ENCODE assay signal across 15 cellular contexts in genomic region chr3:9669720-9670432, GRCh38. TPM values are rescaled to one million over a fixed set of nuclear protein-coding genes. Genes with fewer than 3 reads are reported as not detected.
A peak's percentile ranks its signal among the peaks of the same experiment; 100 is the strongest.
DNase-seq lines count a peak whose midpoint lies in the region; ATAC-seq and TF ChIP-seq lines count a peak whose summit lies in the region.
"Had no signal": no experiment of that assay in that cellular context is flagged by ENCODE, and none has a peak within 500 bp of the region (broad histone marks: within the 10 kb centered on the region; RNA-seq: fewer than 3 reads in every experiment).

No MANE protein-coding gene starts in this region.

- no peaks in the 10 kb centered on the region for H3K9me3 Mint-ChIP-seq in activated CD8-positive, alpha-beta T cell treated with anti-CD3 and anti-CD28 coated beads, Interleukin-2, amount 10 ng/mL, durations not matched to agents 7 days and 5 days (ENCODE audit: insufficient read depth)
- H3K9me3 Mint-ChIP-seq in activated CD4-positive, alpha-beta memory T cell treated with anti-CD3 and anti-CD28 coated beads, Interleukin-2, amount 10 ng/mL, durations not matched to agents 7 days and 5 days: no peaks in the 10 kb centered on the region
- H3K9me3 Mint-ChIP-seq in naive thymus-derived CD4-positive, alpha-beta T cell: peaks cover 0 to 1% (median 0%) of the 10 kb centered on the region in 11 donors
- H3K9me3 Mint-ChIP-seq: immature natural killer cell had no signal

- no peak overlapping the region for H3K4me3 Mint-ChIP-seq in activated CD8-positive, alpha-beta T cell treated with anti-CD3 and anti-CD28 coated beads, Interleukin-2, amount 10 ng/mL, durations not matched to agents 7 days and 5 days
- no peak overlapping the region for H3K4me3 Mint-ChIP-seq in activated CD4-positive, alpha-beta memory T cell treated with anti-CD3 and anti-CD28 coated beads, Interleukin-2, amount 10 ng/mL, durations not matched to agents 7 days and 5 days
- H3K4me3 Mint-ChIP-seq in naive thymus-derived CD4-positive, alpha-beta T cell: no peak overlapping the region
- H3K4me3 Mint-ChIP-seq: immature natural killer cell had no signal

- no peaks in the 10 kb centered on the region for H3K27me3 Mint-ChIP-seq in activated CD8-positive, alpha-beta T cell treated with anti-CD3 and anti-CD28 coated beads, Interleukin-2, amount 10 ng/mL, durations not matched to agents 7 days and 5 days (ENCODE audit: low read depth)
- H3K27me3 Mint-ChIP-seq in activated CD4-positive, alpha-beta memory T cell treated with anti-CD3 and anti-CD28 coated beads, Interleukin-2, amount 10 ng/mL, durations not matched to agents 7 days and 5 days: no peaks in the 10 kb centered on the region
- no peaks in the 10 kb centered on the region for H3K27me3 Mint-ChIP-seq in naive thymus-derived CD4-positive, alpha-beta T cell

- H3K4me1 Mint-ChIP-seq in activated CD8-positive, alpha-beta T cell treated with anti-CD3 and anti-CD28 coated beads, Interleukin-2, amount 10 ng/mL, durations not matched to agents 7 days and 5 days (ENCODE audit: low read depth): no peaks in the 10 kb centered on the region
- no peaks in the 10 kb centered on the region for H3K4me1 Mint-ChIP-seq in activated CD4-positive, alpha-beta memory T cell treated with anti-CD3 and anti-CD28 coated beads, Interleukin-2, amount 10 ng/mL, durations not matched to agents 7 days and 5 days
- H3K4me1 Mint-ChIP-seq in naive thymus-derived CD4-positive, alpha-beta T cell: peaks cover 0 to 7% (median 0%) of the 10 kb centered on the region in 7 donors
- H3K4me1 Mint-ChIP-seq: immature natural killer cell had no signal

- ATAC-seq in omental fat pad (ENCODE audit: low FRiP score): peak; percentile 55
- no peak for ATAC-seq in activated CD8-positive, alpha-beta T cell treated with anti-CD3 and anti-CD28 coated beads, Interleukin-2, amount 10 ng/mL, durations not matched to agents 7 days and 5 days
- no peak for ATAC-seq in naive thymus-derived CD4-positive, alpha-beta T cell

- intact Hi-C loops in naive thymus-derived CD4-positive, alpha-beta T cell (cut with micrococcal nuclease): no loop called here

- TF ChIP-seq CTCF in LNCaP clone FGC (IDR thresholded peaks at IDR 0.05; ENCODE audit: control insufficient read depth, extremely low read depth, insufficient read depth) (no peak), foreskin fibroblast (IDR thresholded peaks at IDR 0.05; ENCODE audit: low read depth, low read length) (no peak), omental fat pad (IDR thresholded peaks at IDR 0.05) (no peak)

- peaks cover 44% of the 10 kb centered on the region for H3K36me3 Mint-ChIP-seq in activated CD8-positive, alpha-beta T cell treated with anti-CD3 and anti-CD28 coated beads, Interleukin-2, amount 10 ng/mL, durations not matched to agents 7 days and 5 days (ENCODE audit: low read depth)
- H3K36me3 Mint-ChIP-seq in activated CD4-positive, alpha-beta memory T cell treated with anti-CD3 and anti-CD28 coated beads, Interleukin-2, amount 10 ng/mL, durations not matched to agents 7 days and 5 days (ENCODE audit: low read depth): peaks cover 54% of the 10 kb centered on the region
- peaks cover 15 to 76% (median 29%) of the 10 kb centered on the region in 5 donors for H3K36me3 Mint-ChIP-seq in naive thymus-derived CD4-positive, alpha-beta T cell

- peaks cover 25 to 96% (median 62%) of the 10 kb centered on the region in 3 experiments for H3K36me3 ChIP-seq in naive thymus-derived CD4-positive, alpha-beta T cell (ENCODE audit: control insufficient read depth in 2 of 3, insufficient read depth in 3 of 3, low read length in 3 of 3)

- H3K4me3 ChIP-seq in LNCaP clone FGC (ENCODE audit: low read depth, low read length) (no peak overlapping the region), foreskin fibroblast (ENCODE audit: low read depth in 1 of 2, low read length in 2 of 2) (no peak overlapping the region)
- no peak overlapping the region for H3K4me3 ChIP-seq in naive thymus-derived CD4-positive, alpha-beta T cell (ENCODE audit: low read length)
- H3K4me3 ChIP-seq: esophagus squamous epithelium had no signal

- POLR2A ChIA-PET in activated CD8-positive, alpha-beta T cell treated with anti-CD3 and anti-CD28 coated beads, Interleukin-2, amount 10 ng/mL, durations not matched to agents 7 days and 5 days (lab: Charles Lee): interaction anchor here (0.6 kb wide), 1 partner anchor 101 kb away, joined by 3 read pairs; no protein-coding TSS in a partner anchor
- POLR2A ChIA-PET in activated CD4-positive, alpha-beta memory T cell treated with anti-CD3 and anti-CD28 coated beads, Interleukin-2, amount 10 ng/mL, durations not matched to agents 7 days and 5 days (lab: Charles Lee): interaction anchor here (1.8 kb wide), 1 partner anchor 20 kb away, joined by 5 read pairs; the partner anchor contains the start of gene MTMR14
- POLR2A ChIA-PET in naive thymus-derived CD4-positive, alpha-beta T cell (lab: Charles Lee): interaction anchor here (1.4 kb wide), 1 partner anchor 21 kb away, joined by 4 read pairs; the partner anchor contains the start of gene MTMR14

- no peaks in the 10 kb centered on the region for H3K4me1 ChIP-seq in naive thymus-derived CD4-positive, alpha-beta T cell (ENCODE audit: control insufficient read depth in 2 of 2, insufficient read depth in 2 of 2, low read length in 2 of 2)

- no peaks in the 10 kb centered on the region for H3K9me3 ChIP-seq in naive thymus-derived CD4-positive, alpha-beta T cell (ENCODE audit: control insufficient read depth in 2 of 3, low read length in 3 of 3)
- H3K9me3 ChIP-seq: esophagus squamous epithelium had no signal

- H3K27me3 ChIP-seq in naive thymus-derived CD4-positive, alpha-beta T cell (ENCODE audit: control insufficient read depth in 2 of 2, insufficient read depth in 2 of 2, low read length in 2 of 2): no peaks in the 10 kb centered on the region
- H3K27me3 ChIP-seq: esophagus squamous epithelium had no signal

- DNase-seq in A172 (ENCODE audit: low spot score) (peak; percentile 55), LNCaP clone FGC (ENCODE audit: low read depth) (peak; percentile 79), foreskin fibroblast (peak; percentile 39 to 76), omental fat pad (ENCODE audit: low spot score) (no peak), NCI-H510A (lab: John Stamatoyannopoulos, UW) (no peak)
- no peak for DNase-seq in activated CD8-positive, alpha-beta T cell treated with anti-CD3 and anti-CD28 coated beads, Interleukin-2, amount 10 ng/mL, durations not matched to agents 7 days and 5 days
- no peak for DNase-seq in activated CD4-positive, alpha-beta memory T cell treated with anti-CD3 and anti-CD28 coated beads, Interleukin-2, amount 10 ng/mL, durations not matched to agents 7 days and 5 days
- no peak for DNase-seq in naive thymus-derived CD4-positive, alpha-beta T cell
- DNase-seq: activated CD4-positive, alpha-beta T cell treated with anti-CD3 and anti-CD28 coated beads for 48 hours; activated gamma-delta T cell; esophagus squamous epithelium; GOT3; immature natural killer cell; stimulated activated CD8-positive, alpha-beta memory T cell treated with anti-CD3 and anti-CD28 coated beads, Interleukin-4, amount 100 ng/mL, for 48 hours had no signal

- H3K27ac Mint-ChIP-seq in activated CD8-positive, alpha-beta T cell treated with anti-CD3 and anti-CD28 coated beads, Interleukin-2, amount 10 ng/mL, durations not matched to agents 7 days and 5 days: no peak overlapping the region
- no peak overlapping the region for H3K27ac Mint-ChIP-seq in activated CD4-positive, alpha-beta memory T cell treated with anti-CD3 and anti-CD28 coated beads, Interleukin-2, amount 10 ng/mL, durations not matched to agents 7 days and 5 days
- peak overlapping the region in 2 of 9 donors; percentile 17 to 45 for H3K27ac Mint-ChIP-seq in naive thymus-derived CD4-positive, alpha-beta T cell

- CTCF ChIA-PET in activated CD8-positive, alpha-beta T cell treated with anti-CD3 and anti-CD28 coated beads, Interleukin-2, amount 10 ng/mL, durations not matched to agents 7 days and 5 days (lab: Charles Lee): no interaction called here
- CTCF ChIA-PET in activated CD4-positive, alpha-beta memory T cell treated with anti-CD3 and anti-CD28 coated beads, Interleukin-2, amount 10 ng/mL, durations not matched to agents 7 days and 5 days (lab: Charles Lee): interaction anchor here (1.3 kb wide), 1 partner anchor 165 kb away, joined by 3 read pairs; no protein-coding TSS in a partner anchor
- CTCF ChIA-PET in naive thymus-derived CD4-positive, alpha-beta T cell (lab: Charles Lee): interaction anchor here (0.6 kb wide), 1 partner anchor 954 kb away, joined by 3 read pairs; no protein-coding TSS in a partner anchor

- H3K27ac ChIP-seq in naive thymus-derived CD4-positive, alpha-beta T cell (ENCODE audit: low read depth, low read length): no peak overlapping the region
- H3K27ac ChIP-seq: esophagus squamous epithelium, HL-60 had no signal

RNA-seq across cellular contexts. Expression of gene MTMR14, which starts 20.6 kb away (rescaled TPM):
- 41.3 and 54.1 TPM in 2 replicates for total RNA-seq in A172 (2014; rRNA removed; shearing (Covaris generic))
- 10 to 100 TPM; 23.5 to 43.5 (median 32.4) TPM for total RNA-seq in omental fat pad
- total RNA-seq in activated CD8-positive, alpha-beta T cell treated with anti-CD3 and anti-CD28 coated beads, Interleukin-2, amount 10 ng/mL, durations not matched to agents 7 days and 5 days: 10 to 100 TPM; 45.7 TPM
- 10 to 100 TPM; 57.2 to 62.0 TPM for total RNA-seq in activated CD4-positive, alpha-beta memory T cell treated with anti-CD3 and anti-CD28 coated beads, Interleukin-2, amount 10 ng/mL, durations not matched to agents 7 days and 5 days
- 10 to 100 TPM; 51.0 to 92.3 (median 74.5) TPM for total RNA-seq in naive thymus-derived CD4-positive, alpha-beta T cell
- polyA plus RNA-seq in naive thymus-derived CD4-positive, alpha-beta T cell: 10 to 100 TPM; 53.2 to 67.9 TPM

RNA-seq across cellular contexts. Expression of gene CPNE9, which starts 33.8 kb away (rescaled TPM):
- total RNA-seq in A172 (2014; rRNA removed; shearing (Covaris generic)): not detected in 2 replicates
- not detected for total RNA-seq in omental fat pad
- total RNA-seq in activated CD8-positive, alpha-beta T cell treated with anti-CD3 and anti-CD28 coated beads, Interleukin-2, amount 10 ng/mL, durations not matched to agents 7 days and 5 days: not detected
- total RNA-seq in activated CD4-positive, alpha-beta memory T cell treated with anti-CD3 and anti-CD28 coated beads, Interleukin-2, amount 10 ng/mL, durations not matched to agents 7 days and 5 days: under 1 TPM in 1 of 2 experiments, not detected in 1; 0.33 TPM
- 1 to 10 TPM in 1 of 5 experiments, under 1 TPM in 2, not detected in 2; 0.16 to 1.2 (median 0.35) TPM for total RNA-seq in naive thymus-derived CD4-positive, alpha-beta T cell
- under 1 TPM in 1 of 2 donors, not detected in 1; 0.67 TPM for polyA plus RNA-seq in naive thymus-derived CD4-positive, alpha-beta T cell
- total RNA-seq: esophagus squamous epithelium had no signal

Comparison
In these comparisons a context has a peak if more than half of its experiments do, and no peak if none do; other contexts are left out.
1. DNase-seq: peak in A172 (single experiment), LNCaP clone FGC (single experiment) and foreskin fibroblast (2 of 2); none in omental fat pad (single experiment), NCI-H510A (single experiment), activated CD8-positive, alpha-beta T cell treated with anti-CD3 and anti-CD28 coated beads, Interleukin-2, amount 10 ng/mL, durations not matched to agents 7 days and 5 days (single experiment), activated CD4-positive, alpha-beta memory T cell treated with anti-CD3 and anti-CD28 coated beads, Interleukin-2, amount 10 ng/mL, durations not matched to agents 7 days and 5 days (single experiment) and naive thymus-derived CD4-positive, alpha-beta T cell (0 of 9).